Comparison of ENCODE assay signal across 11 cellular contexts in the genomic region with DNA sequence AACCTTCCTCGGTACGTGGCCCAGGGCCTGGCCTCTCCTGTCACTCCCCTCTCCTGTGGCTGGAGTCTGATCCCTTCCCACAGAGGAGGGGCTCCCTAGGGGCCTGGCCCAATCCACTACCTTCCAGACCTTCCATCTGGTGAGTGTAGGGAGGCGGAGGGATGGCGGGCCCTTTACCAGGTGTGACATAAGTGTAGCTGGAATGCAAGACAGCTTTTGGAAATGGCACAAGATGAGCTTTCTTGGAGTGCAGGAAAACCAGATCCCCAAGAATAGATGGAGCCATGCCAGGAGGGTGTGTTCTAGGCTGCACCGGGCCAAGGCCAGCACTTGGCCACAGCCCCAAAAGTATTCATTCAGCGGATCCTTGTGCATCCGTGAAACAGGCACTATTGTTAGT. TPM values are rescaled to one million over a fixed set of nuclear protein-coding genes. Genes with fewer than 3 reads are reported as not detected.
DNase-seq lines count a peak whose midpoint lies in the region; ATAC-seq lines count a peak whose summit lies in the region.
"Had no signal": no experiment of that assay in that cellular context is flagged by ENCODE, and none has a peak within 500 bp of the region (broad histone marks: within the 10 kb centered on the region; RNA-seq: fewer than 3 reads in every experiment).

No MANE protein-coding gene starts in this region.

- H3K4me1 ChIP-seq in HUES48 (ENCODE audit: control insufficient read depth, insufficient read depth, low read length) (peaks cover 17% of the 10 kb centered on the region), stomach smooth muscle (ENCODE audit: control insufficient read depth, insufficient read depth, low read length) (peaks cover 20% of the 10 kb centered on the region)

- H3K36me3 ChIP-seq in HUES48 (ENCODE audit: control insufficient read depth, insufficient read depth, low read length): peaks cover 30% of the 10 kb centered on the region
- peaks cover 4 to 19% of the 10 kb centered on the region in 2 donors for H3K36me3 ChIP-seq in stomach smooth muscle (ENCODE audit: control insufficient read depth in 2 of 2, insufficient read depth in 2 of 2, low read length in 2 of 2)

- H3K9ac ChIP-seq in HUES48 (ENCODE audit: low read depth, low read length): no peak overlapping the region
- peak overlapping the region in 1 of 2 donors; percentile 41 for H3K9ac ChIP-seq in stomach smooth muscle (ENCODE audit: low read length in 2 of 2)

- intact Hi-C loops in left ventricle myocardium superior (cut with micrococcal nuclease): no loop called here

- peak; percentile 58 for DNase-seq in amniotic epithelial cell (ENCODE audit: low read depth)
- no peak for DNase-seq in left ventricle myocardium superior
- no peak for DNase-seq in activated gamma-delta T cell (lab: John Stamatoyannopoulos, UW)
- no peak for DNase-seq in activated naive CD4-positive, alpha-beta T cell treated with anti-CD3 and anti-CD28 coated beads, Interleukin-2, amount 50 U/mL, for 16 hours
- no peak for DNase-seq in amygdala (lab: John Stamatoyannopoulos, UW)
- DNase-seq: naive thymus-derived CD8-positive, alpha-beta T cell; NCI-H187; stimulated activated CD4-positive, alpha-beta T cell treated with anti-CD3 and anti-CD28 coated beads, Interleukin-4, amount 100 ng/mL, for 4 hours had no signal

- H3K9me3 ChIP-seq in HUES48 (ENCODE audit: control insufficient read depth, insufficient read depth, low read length) (no peaks in the 10 kb centered on the region), stomach smooth muscle (ENCODE audit: control insufficient read depth in 2 of 2, low read length in 2 of 2) (no peaks in the 10 kb centered on the region)

- H3K27ac ChIP-seq in HUES48 (ENCODE audit: low read depth, low read length) (peak overlapping the region; percentile 38), stomach smooth muscle (ENCODE audit: low read length) (peak overlapping the region; percentile 31)

- H3K4me3 ChIP-seq in HUES48 (ENCODE audit: low read depth, low read length): no peak overlapping the region
- no peak overlapping the region for H3K4me3 ChIP-seq in stomach smooth muscle (ENCODE audit: low read length in 2 of 2)

- no peaks in the 10 kb centered on the region for H3K27me3 ChIP-seq in HUES48 (ENCODE audit: control insufficient read depth, insufficient read depth, low read length)
- H3K27me3 ChIP-seq in stomach smooth muscle (ENCODE audit: control insufficient read depth in 1 of 2, insufficient read depth in 2 of 2, low read length in 2 of 2): no peaks in the 10 kb centered on the region

- ATAC-seq in left ventricle myocardium superior: peak; percentile 52
- ATAC-seq in HG03460 (IDR thresholded peaks at IDR 0.05; ENCODE audit: unreplicated experiment): no peak
- ATAC-seq: naive thymus-derived CD8-positive, alpha-beta T cell had no signal

RNA-seq across cellular contexts. Expression of gene IGFBP5, which starts 30.1 kb away (rescaled TPM):
- total RNA-seq in left ventricle myocardium superior: 156 TPM
- total RNA-seq: naive thymus-derived CD8-positive, alpha-beta T cell had no signal

RNA-seq across cellular contexts. Expression of gene IGFBP2, which starts 32.0 kb away (rescaled TPM):
- 50.7 TPM for total RNA-seq in left ventricle myocardium superior
- total RNA-seq: naive thymus-derived CD8-positive, alpha-beta T cell had no signal
